ENCODE assay signal across 19 cellular contexts in genomic region chr2:11314482-11314881, GRCh38. TPM values are rescaled to one million over a fixed set of nuclear protein-coding genes. Genes with fewer than 3 reads are reported as not detected.
DNase-seq lines count a peak whose midpoint lies in the region; FAIRE-seq and TF ChIP-seq lines count a peak whose summit lies in the region.
"Had no signal": no experiment of that assay in that cellular context is flagged by ENCODE, and none has a peak within 500 bp of the region (broad histone marks: within the 10 kb centered on the region; RNA-seq: fewer than 3 reads in every experiment).

No MANE protein-coding gene starts in this region.

- TF ChIP-seq EP300 in stomach (IDR thresholded peaks at IDR 0.05): no peak

- H3K4me1 ChIP-seq in adipocyte (ENCODE audit: control insufficient read depth, insufficient read depth, low read length) (peaks cover 52% of the 10 kb centered on the region), stomach (peaks cover 0 to 61% (median 30%) of the 10 kb centered on the region in 4 donors)
- H3K4me1 ChIP-seq: Caco-2 had no signal

- peak overlapping the region; percentile 23 for H3K9ac ChIP-seq in adipocyte (ENCODE audit: low read length)
- H3K9ac ChIP-seq: SK-N-SH had no signal

- DNase-seq in AG10803 (ENCODE audit: low read depth) (peak; percentile 22), H54 (ENCODE audit: insufficient read length, low spot score) (no peak), adipocyte (ENCODE audit: low read depth) (peak; percentile 37), middle frontal gyrus (ENCODE audit: extremely low spot score, low spot score) (peak; percentile 34), stomach (no peak), SIG-M5 treated with dmso at 0.1 percent for 504 hours (lab: John Stamatoyannopoulos, UW; ENCODE audit: unreplicated experiment) (no peak), kidney glomerular epithelial cell (lab: John Stamatoyannopoulos, UW) (no peak)
- no peak for DNase-seq in stimulated activated CD4-positive, alpha-beta T cell treated with anti-CD3 and anti-CD28 coated beads, Interleukin-2, amount 100 ng/mL, for 24 hours
- DNase-seq: Caco-2; CD4-positive, alpha-beta T cell; DMS153; GF-D8; NCI-H1105; NCI-H1694; NCI-H510A; NCI-H748 treated with DMSO at 0.1 percent for 48 hours; NK-92 treated with Interleukin-12 subunit alpha and Interleukin-12 subunit beta, amount 100 ng/mL, for 24 hours; Right ventricle myocardium superior; SK-N-SH had no signal

- no peak for TF ChIP-seq CTCF in AG10803 (conservative IDR thresholded peaks at IDR 0.05; ENCODE audit: low read length)
- no peak for TF ChIP-seq CTCF in stomach (IDR thresholded peaks at IDR 0.05)

- H3K4me3 ChIP-seq in AG10803 (ENCODE audit: low read length) (no peak overlapping the region), adipocyte (ENCODE audit: low read length) (peak overlapping the region; percentile 55), stomach (no peak overlapping the region)

- no peak overlapping the region for H3K27ac ChIP-seq in stomach

- H3K9me3 ChIP-seq in adipocyte (ENCODE audit: control insufficient read depth, low read length) (no peaks in the 10 kb centered on the region), stomach (no peaks in the 10 kb centered on the region)
- H3K9me3 ChIP-seq: Caco-2, SK-N-SH had no signal

- intact Hi-C loops in stomach (cut with DNase I; ENCODE audit: low total_unique reads): no loop called here

- peak; percentile 41 for FAIRE-seq in H54 (lab: Jason Lieb, UNC)

- TF ChIP-seq POLR2A in H54 (IDR thresholded peaks at IDR 0.05; ENCODE audit: low read depth, low read length) (no peak), stomach (IDR thresholded peaks at IDR 0.05) (no peak)

- H3K36me3 ChIP-seq in adipocyte (ENCODE audit: control insufficient read depth, insufficient read depth, low read length, severe bottlenecking) (no peaks in the 10 kb centered on the region), stomach (no peaks in the 10 kb centered on the region)

- H3K27me3 ChIP-seq in adipocyte (replicated peaks; ENCODE audit: control insufficient read depth, insufficient read depth, low read length) (no peaks in the 10 kb centered on the region), stomach (no peaks in the 10 kb centered on the region)

- WGBS in stomach, 5 donors: 92 to 98% (median 98%) methylated on average over 1 of the region's 1 CpG

RNA-seq across cellular contexts. Expression of gene ROCK2, which starts 30.0 kb away (rescaled TPM):
- total RNA-seq in stomach: 100 to 1,000 TPM in 1 of 5 donors, 10 to 100 TPM in 4; 31.6 to 113 (median 54.3) TPM
- polyA plus RNA-seq in stomach: 10 to 100 TPM in 1 of 3 donors, 1 to 10 TPM in 2; 5.6 to 10.7 (median 7.7) TPM

Comparison
In these comparisons a context has a peak if more than half of its experiments do, and no peak if none do; other contexts are left out.
1. DNase-seq: peak in AG10803 (single experiment), adipocyte (single experiment) and middle frontal gyrus (single experiment); none in H54 (single experiment), stomach (single experiment), SIG-M5 treated with dmso at 0.1 percent for 504 hours (single experiment), kidney glomerular epithelial cell (single experiment) and stimulated activated CD4-positive, alpha-beta T cell treated with anti-CD3 and anti-CD28 coated beads, Interleukin-2, amount 100 ng/mL, for 24 hours (0 of 2).